In genomic region chr6:131948221-131948661, GRCh38 we compare ENCODE assay signal across 10 cellular contexts. TPM values are rescaled to one million over a fixed set of nuclear protein-coding genes. Genes with fewer than 3 reads are reported as not detected.
DNase-seq lines count a peak whose midpoint lies in the region; ATAC-seq and TF ChIP-seq lines count a peak whose summit lies in the region.
"Had no signal": no experiment of that assay in that cellular context is flagged by ENCODE, and none has a peak within 500 bp of the region (broad histone marks: within the 10 kb centered on the region; RNA-seq: fewer than 3 reads in every experiment).

No MANE protein-coding gene starts in this region.

- H3K79me2 ChIP-seq in PC-3 (ENCODE audit: low read length) = peaks cover 12% of the 10 kb centered on the region

- CTCF ChIA-PET in PC-3 (lab: Charles Lee) = no interaction called here

- POLR2A ChIA-PET in PC-3 (lab: Charles Lee; ENCODE audit: unreplicated experiment) = no interaction called here

- TF ChIP-seq POLR2A in tibial nerve (IDR thresholded peaks at IDR 0.05) (no peak), erythroblast (IDR thresholded peaks at IDR 0.05; ENCODE audit: low read length) (no peak)

- WGBS in endodermal cell (ENCODE audit: insufficient coverage in 1 of 2, insufficient read length in 1 of 2), 2 experiments = 84 to 90% methylated on average over 2 to 3 of the region's 3 CpGs
- WGBS in tibial nerve, 2 donors = 61 to 68% methylated on average over 3 of the region's 3 CpGs

- DNase-seq in PC-3 (no peak), endodermal cell (no peak), tibial nerve (ENCODE audit: low spot score in 2 of 2) (no peak), DMS79 treated with DMSO at 0.1 percent for 48 hours (lab: John Stamatoyannopoulos, UW) (no peak), T1000 (lab: John Stamatoyannopoulos, UW) (no peak), erythroblast (lab: John Stamatoyannopoulos, UW) (no peak)

- TF ChIP-seq CTCF in PC-3 (conservative IDR thresholded peaks at IDR 0.05; ENCODE audit: low read depth, low read length) (no peak), endodermal cell (conservative IDR thresholded peaks at IDR 0.05) (no peak), tibial nerve (IDR thresholded peaks at IDR 0.05) (no peak)

- H3K27me3 ChIP-seq in PC-3 (ENCODE audit: low read length) = no peaks in the 10 kb centered on the region
- no peaks in the 10 kb centered on the region for H3K27me3 ChIP-seq in endodermal cell (ENCODE audit: control insufficient read depth, insufficient read depth, low read length, poor library complexity, severe bottlenecking)
- H3K27me3 ChIP-seq in muscle layer of colon (ENCODE audit: control insufficient read depth in 1 of 2, insufficient read depth in 2 of 2, low read length in 2 of 2) = no peaks in the 10 kb centered on the region
- no peaks in the 10 kb centered on the region for H3K27me3 ChIP-seq in tibial nerve

- peaks cover 11% of the 10 kb centered on the region; the same call in 1 of the 2 replicates for H3K36me3 ChIP-seq in PC-3 (ENCODE audit: low read depth, low read length)
- H3K36me3 ChIP-seq in endodermal cell (ENCODE audit: control insufficient read depth, insufficient read depth, low read length) = peaks cover 23% of the 10 kb centered on the region
- peaks cover 6% of the 10 kb centered on the region for H3K36me3 ChIP-seq in muscle layer of colon (ENCODE audit: insufficient read depth, low read length)
- no peaks in the 10 kb centered on the region for H3K36me3 ChIP-seq in tibial nerve

- BruUV-seq in PC-3 (replicated peaks; lab: Mats Ljungman, UMichigan) = no TSS peak

- H3K36me3 Mint-ChIP-seq in endodermal cell (ENCODE audit: low read depth) = peaks cover 20% of the 10 kb centered on the region
- H3K36me3 Mint-ChIP-seq: activated naive CD8-positive, alpha-beta T cell had no signal

- H3K4me3 ChIP-seq in PC-3 (ENCODE audit: low read length) (peak overlapping the region; percentile 86), endodermal cell (ENCODE audit: low read length) (peak overlapping the region; percentile 81), muscle layer of colon (ENCODE audit: low read depth in 1 of 2, low read length in 2 of 2) (peak overlapping the region; percentile 95 to 96), tibial nerve (peak overlapping the region; percentile 50 to 96 (median 66))

- H3K9me3 ChIP-seq in PC-3 (ENCODE audit: low read length) (no peaks in the 10 kb centered on the region), endodermal cell (ENCODE audit: control insufficient read depth, low read length) (no peaks in the 10 kb centered on the region), muscle layer of colon (ENCODE audit: low read length) (no peaks in the 10 kb centered on the region), tibial nerve (no peaks in the 10 kb centered on the region)

- ATAC-seq in PC-3 (no peak), HG03571 (IDR thresholded peaks at IDR 0.05; ENCODE audit: unreplicated experiment) (no peak)

- H3K9ac ChIP-seq in PC-3 (ENCODE audit: low read length) (no peak overlapping the region), endodermal cell (ENCODE audit: extremely low read depth, low read length, poor library complexity, severe bottlenecking) (no peak overlapping the region), muscle layer of colon (ENCODE audit: low read length) (no peak overlapping the region)

- no peak overlapping the region for H3K27ac Mint-ChIP-seq in endodermal cell
- H3K27ac Mint-ChIP-seq: activated naive CD8-positive, alpha-beta T cell had no signal

- H3K4me3 Mint-ChIP-seq in endodermal cell = no peak overlapping the region
- H3K4me3 Mint-ChIP-seq: activated naive CD8-positive, alpha-beta T cell had no signal

- TF ChIP-seq EP300 in tibial nerve (IDR thresholded peaks at IDR 0.05) = no peak

- no peaks in the 10 kb centered on the region for H3F3A ChIP-seq in PC-3 (ENCODE audit: low read length, unreplicated experiment)

- intact Hi-C loops in PC-3 (cut with micrococcal nuclease) = no loop called here

- H3K9me2 ChIP-seq in PC-3 (replicated peaks; ENCODE audit: low read length) = no peaks in the 10 kb centered on the region

- H3K27me3 Mint-ChIP-seq in endodermal cell (ENCODE audit: insufficient read depth) = no peaks in the 10 kb centered on the region

- no peaks in the 10 kb centered on the region for H3K9me3 Mint-ChIP-seq in endodermal cell

- peaks cover 31% of the 10 kb centered on the region for H3K4me1 Mint-ChIP-seq in endodermal cell

- H4K20me1 ChIP-seq in PC-3 (ENCODE audit: low read length) = peaks cover 10% of the 10 kb centered on the region

- no peak overlapping the region for H2AFZ ChIP-seq in PC-3 (ENCODE audit: low read length)

- no peak overlapping the region for H3K27ac ChIP-seq in PC-3 (ENCODE audit: low read length)
- no peak overlapping the region for H3K27ac ChIP-seq in endodermal cell (ENCODE audit: low read depth, low read length)
- H3K27ac ChIP-seq in muscle layer of colon (ENCODE audit: low read depth, low read length) = peak overlapping the region; percentile 95
- H3K27ac ChIP-seq in tibial nerve = peak overlapping the region; percentile 58 to 95 (median 76)
- H3K27ac ChIP-seq: RWPE1 had no signal

- H3K4me1 ChIP-seq in PC-3 (ENCODE audit: insufficient read depth, low read length) (peaks cover 25% of the 10 kb centered on the region), endodermal cell (ENCODE audit: control insufficient read depth, insufficient read depth, low read length) (peaks cover 10% of the 10 kb centered on the region), muscle layer of colon (ENCODE audit: insufficient read depth, low read length) (peaks cover 24% of the 10 kb centered on the region), tibial nerve (peaks cover 0 to 34% (median 2%) of the 10 kb centered on the region in 4 donors)

- H3K4me2 ChIP-seq in PC-3 (ENCODE audit: low read length) = peak overlapping the region; percentile 39; the same call in 1 of the 2 replicates

RNA-seq across cellular contexts. Expression of gene CCN2, which starts 2.9 kb away (rescaled TPM):
- total RNA-seq in PC-3 (2014; rRNA removed) (33.2 and 34.4 TPM in 2 replicates), endodermal cell (10 to 100 TPM; 28.6 to 29.4 TPM), tibial nerve (100 to 1,000 TPM; 206 to 411 (median 307) TPM)
- polyA plus RNA-seq in endodermal cell (2013, experiment 1 of 2) = 176 TPM
- 179 TPM for polyA plus RNA-seq in endodermal cell (2013, experiment 2 of 2)

Comparison
In these comparisons a context has a peak if more than half of its experiments do, and no peak if none do; other contexts are left out.
1. H3K27ac ChIP-seq: peak in muscle layer of colon (single experiment) and tibial nerve (4 of 4); none in PC-3 (single experiment) and endodermal cell (single experiment).
2. Peak in every context shown above with its lines, with median percentiles within 50 percentile points of each other: H3K4me3 ChIP-seq.